16 cellular contexts compared by ENCODE assay signal in genomic region chr10:89526396-89526795, GRCh38. TPM values are rescaled to one million over a fixed set of nuclear protein-coding genes. Genes with fewer than 3 reads are reported as not detected.
A peak's percentile ranks its signal among the peaks of the same experiment; 100 is the strongest.
DNase-seq lines count a peak whose midpoint lies in the region; ATAC-seq, FAIRE-seq and TF ChIP-seq lines count a peak whose summit lies in the region.
"Had no signal": no experiment of that assay in that cellular context is flagged by ENCODE, and none has a peak within 500 bp of the region (broad histone marks: within the 10 kb centered on the region; RNA-seq: fewer than 3 reads in every experiment).

No MANE protein-coding gene starts in this region.

- ATAC-seq in Right ventricle myocardium inferior (peak; percentile 42), heart right ventricle (no peak), body of pancreas (peak; percentile 71), pancreas (peak; percentile 31 to 74 (median 43)), HG03442 (IDR thresholded peaks at IDR 0.05; ENCODE audit: unreplicated experiment) (no peak)
- no peak for ATAC-seq in activated CD8-positive, alpha-beta memory T cell treated with anti-CD3 and anti-CD28 coated beads, Interleukin-2, amount 10 ng/mL, durations not matched to agents 7 days and 5 days

- TF ChIP-seq CTCF in heart right ventricle (IDR thresholded peaks at IDR 0.05) = no peak
- no peak for TF ChIP-seq CTCF in body of pancreas (IDR thresholded peaks at IDR 0.05)
- TF ChIP-seq CTCF in pancreas (IDR thresholded peaks at IDR 0.05) = no peak

- H3K27me3 ChIP-seq in heart right ventricle (peaks cover 0 to 18% (median under 1%) of the 10 kb centered on the region in 7 donors), body of pancreas (no peaks in the 10 kb centered on the region), pancreas (no peaks in the 10 kb centered on the region)
- H3K27me3 ChIP-seq: BLaER1 treated with 17β-estradiol and CSF1 and Interleukin-3, amounts not matched to agents 10 nM and 100 nM had no signal

- intact Hi-C loops in Right ventricle myocardium inferior (cut with DNase I) = no loop called here
- intact Hi-C loops in heart right ventricle (cut with DNase I) = no loop called here
- intact Hi-C loops in body of pancreas (cut with DNase I) = no loop called here
- intact Hi-C loops in pancreas (cut with DNase I) = no loop called here

- no peak overlapping the region for H3K4me3 ChIP-seq in heart right ventricle
- no peak overlapping the region for H3K4me3 ChIP-seq in body of pancreas
- H3K4me3 ChIP-seq in pancreas = peak overlapping the region in 1 of 4 donors; percentile 8
- H3K4me3 ChIP-seq: BLaER1 treated with 17β-estradiol and CSF1 and Interleukin-3, amounts not matched to agents 10 nM and 100 nM had no signal

- no peaks in the 10 kb centered on the region for H3K9me3 Mint-ChIP-seq in activated CD8-positive, alpha-beta memory T cell treated with anti-CD3 and anti-CD28 coated beads, Interleukin-2, amount 10 ng/mL, durations not matched to agents 7 days and 5 days (ENCODE audit: low read depth)
- H3K9me3 Mint-ChIP-seq: H9 had no signal

- H3K9me3 ChIP-seq in heart right ventricle (no peaks in the 10 kb centered on the region), body of pancreas (no peaks in the 10 kb centered on the region), pancreas (no peaks in the 10 kb centered on the region)
- H3K9me3 ChIP-seq: BLaER1 treated with 17β-estradiol and CSF1 and Interleukin-3, amounts not matched to agents 10 nM and 100 nM had no signal

- H3K27me3 Mint-ChIP-seq in activated CD8-positive, alpha-beta memory T cell treated with anti-CD3 and anti-CD28 coated beads, Interleukin-2, amount 10 ng/mL, durations not matched to agents 7 days and 5 days = peaks cover 31% of the 10 kb centered on the region

- no peak for FAIRE-seq in pancreas (lab: Jason Lieb, UNC)
- FAIRE-seq: GM19239 had no signal

- WGBS in heart right ventricle, 2 donors = 63 to 65% methylated on average over 5 of the region's 5 CpGs
- WGBS in body of pancreas, 2 donors = 31 to 32% methylated on average over 5 of the region's 5 CpGs
- 29 to 34% methylated on average over 5 of the region's 5 CpGs for WGBS in pancreas, 2 donors

- H3K36me3 ChIP-seq in heart right ventricle = no peaks in the 10 kb centered on the region
- no peaks in the 10 kb centered on the region for H3K36me3 ChIP-seq in body of pancreas (replicated peaks in 1 of 2; ENCODE audit: insufficient read depth in 1 of 2, low read depth in 2 of 2)
- H3K36me3 ChIP-seq in pancreas = no peaks in the 10 kb centered on the region
- H3K36me3 ChIP-seq: BLaER1 treated with 17β-estradiol and CSF1 and Interleukin-3, amounts not matched to agents 10 nM and 100 nM had no signal

- H3K36me3 Mint-ChIP-seq in activated CD8-positive, alpha-beta memory T cell treated with anti-CD3 and anti-CD28 coated beads, Interleukin-2, amount 10 ng/mL, durations not matched to agents 7 days and 5 days = no peaks in the 10 kb centered on the region
- H3K36me3 Mint-ChIP-seq: CD4-positive, CD25-positive, alpha-beta regulatory T cell had no signal

- H3K4me1 Mint-ChIP-seq in activated CD8-positive, alpha-beta memory T cell treated with anti-CD3 and anti-CD28 coated beads, Interleukin-2, amount 10 ng/mL, durations not matched to agents 7 days and 5 days = peaks cover 2% of the 10 kb centered on the region
- H3K4me1 Mint-ChIP-seq: CD4-positive, CD25-positive, alpha-beta regulatory T cell; H9 had no signal

- no peak overlapping the region for H3K4me3 Mint-ChIP-seq in activated CD8-positive, alpha-beta memory T cell treated with anti-CD3 and anti-CD28 coated beads, Interleukin-2, amount 10 ng/mL, durations not matched to agents 7 days and 5 days
- H3K4me3 Mint-ChIP-seq: CD4-positive, CD25-positive, alpha-beta regulatory T cell; H9 had no signal

- H3K27ac Mint-ChIP-seq in activated CD8-positive, alpha-beta memory T cell treated with anti-CD3 and anti-CD28 coated beads, Interleukin-2, amount 10 ng/mL, durations not matched to agents 7 days and 5 days = no peak overlapping the region
- H3K27ac Mint-ChIP-seq: CD4-positive, CD25-positive, alpha-beta regulatory T cell; H9 had no signal

- H3K4me1 ChIP-seq in heart right ventricle (peaks cover 0 to 35% (median under 1%) of the 10 kb centered on the region in 9 donors), body of pancreas (peaks cover 78% of the 10 kb centered on the region), pancreas (peaks cover 15 to 38% (median 30%) of the 10 kb centered on the region in 3 donors)
- H3K4me1 ChIP-seq: BLaER1 treated with 17β-estradiol and CSF1 and Interleukin-3, amounts not matched to agents 10 nM and 100 nM had no signal

- TF ChIP-seq POLR2A in body of pancreas (IDR thresholded peaks at IDR 0.05) = peak in 2 of 3 donors; percentile 27 to 38

- DNase-seq in Right ventricle myocardium inferior (ENCODE audit: missing footprints) = no peak
- no peak for DNase-seq in heart right ventricle
- DNase-seq in body of pancreas = peak in 3 of 4 donors; percentile 30 to 53 (median 41)
- peak; percentile 41 for DNase-seq in fibroblast of peridontal ligament (ENCODE audit: extremely low read depth)
- peak in 2 of 6 donors; percentile 30 to 36 for DNase-seq in pancreas
- no peak for DNase-seq in ecto neural progenitor cell (ENCODE audit: low spot score)
- DNase-seq in activated CD8-positive, alpha-beta memory T cell treated with anti-CD3 and anti-CD28 coated beads, Interleukin-2, amount 10 ng/mL, durations not matched to agents 7 days and 5 days = no peak
- DNase-seq: CD4-positive, CD25-positive, alpha-beta regulatory T cell; DMS53; GF-D8; GOT3; H9 had no signal

- H3K27ac ChIP-seq in heart right ventricle = peak overlapping the region in 4 of 10 donors; percentile 36 to 49 (median 37)
- peak overlapping the region; percentile 72 to 96 (median 89) for H3K27ac ChIP-seq in body of pancreas
- H3K27ac ChIP-seq in pancreas = peak overlapping the region in 3 of 4 donors; percentile 40 to 71 (median 63)
- H3K27ac ChIP-seq: 22Rv1; BLaER1 treated with 17β-estradiol and CSF1 and Interleukin-3, amounts not matched to agents 10 nM and 100 nM had no signal

- CTCF ChIA-PET in activated CD8-positive, alpha-beta memory T cell treated with anti-CD3 and anti-CD28 coated beads, Interleukin-2, amount 10 ng/mL, durations not matched to agents 7 days and 5 days (lab: Charles Lee) = no interaction called here

RNA-seq across cellular contexts. Expression of gene SLC16A12, which starts 9.0 kb away (rescaled TPM):
- total RNA-seq in Right ventricle myocardium inferior (1.1 TPM), heart right ventricle (1 to 10 TPM; 1.8 to 3.6 (median 2.8) TPM), body of pancreas (10 to 100 TPM; 19.5 to 26.7 TPM), pancreas (10 to 100 TPM; 12.8 to 38.2 (median 28.4) TPM)
- polyA plus RNA-seq in heart right ventricle (1 to 10 TPM; 1.9 to 2.3 TPM), pancreas (10 to 100 TPM in 1 of 2 donors, 1 to 10 TPM in 1; 6.0 to 18.8 TPM)
- total RNA-seq in activated CD8-positive, alpha-beta memory T cell treated with anti-CD3 and anti-CD28 coated beads, Interleukin-2, amount 10 ng/mL, durations not matched to agents 7 days and 5 days = not detected
- total RNA-seq: CD4-positive, CD25-positive, alpha-beta regulatory T cell had no signal
- polyA plus RNA-seq: CD4-positive, CD25-positive, alpha-beta regulatory T cell had no signal

Comparison
In these comparisons a context has a peak if more than half of its experiments do, and no peak if none do; other contexts are left out.
1. ATAC-seq: peak in Right ventricle myocardium inferior (single experiment), body of pancreas (single experiment) and pancreas (4 of 4); none in heart right ventricle (0 of 8), HG03442 (single experiment) and activated CD8-positive, alpha-beta memory T cell treated with anti-CD3 and anti-CD28 coated beads, Interleukin-2, amount 10 ng/mL, durations not matched to agents 7 days and 5 days (single experiment).
2. DNase-seq: peak in body of pancreas (3 of 4) and fibroblast of peridontal ligament (single experiment); none in Right ventricle myocardium inferior (single experiment), heart right ventricle (0 of 2), ecto neural progenitor cell (single experiment) and activated CD8-positive, alpha-beta memory T cell treated with anti-CD3 and anti-CD28 coated beads, Interleukin-2, amount 10 ng/mL, durations not matched to agents 7 days and 5 days (single experiment).